21 cellular contexts compared by ENCODE assay signal in the genomic region with DNA sequence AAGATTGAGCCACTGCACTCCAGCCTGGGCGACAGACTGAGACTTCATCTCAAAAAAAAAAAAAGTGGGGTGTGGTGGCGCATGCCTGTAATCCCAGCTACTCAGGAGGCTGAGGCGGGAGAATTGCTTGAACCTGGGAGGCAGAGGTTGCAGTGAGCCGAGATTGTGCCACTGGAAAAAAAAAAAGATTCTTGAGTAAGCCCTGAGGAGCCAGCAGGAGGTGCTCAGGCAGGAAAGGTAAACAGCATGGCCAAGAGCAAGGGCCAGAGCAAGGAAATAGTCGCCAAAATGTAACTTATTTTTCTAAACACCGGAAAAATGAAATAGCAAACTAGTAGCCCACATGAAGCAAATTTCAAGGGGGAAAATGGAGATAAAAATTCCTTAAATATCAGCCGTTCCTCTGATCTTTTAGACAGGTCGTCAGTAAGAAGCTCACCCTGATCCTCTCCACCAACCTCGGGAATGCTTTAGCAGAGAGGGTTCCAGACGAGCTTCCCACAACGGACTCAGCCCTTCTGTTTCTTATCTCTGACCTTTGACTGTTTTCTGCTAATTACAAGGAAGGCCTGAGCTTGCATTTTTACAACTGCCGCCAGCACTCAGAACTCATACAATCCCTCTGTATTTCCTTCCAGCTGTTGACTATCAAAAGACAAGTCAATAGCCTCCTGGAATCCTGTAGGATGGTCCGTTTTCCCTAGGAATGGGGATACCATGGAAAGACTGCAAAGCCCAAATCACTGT. TPM values are rescaled to one million over a fixed set of nuclear protein-coding genes. Genes with fewer than 3 reads are reported as not detected.
DNase-seq lines count a peak whose midpoint lies in the region; ATAC-seq and TF ChIP-seq lines count a peak whose summit lies in the region.
"Had no signal": no experiment of that assay in that cellular context is flagged by ENCODE, and none has a peak within 500 bp of the region (broad histone marks: within the 10 kb centered on the region; RNA-seq: fewer than 3 reads in every experiment).

No MANE protein-coding gene starts in this region.

- CTCF ChIA-PET in HEK293T (lab: Yijun Ruan, JAX) (interaction anchor here (0.6 to 2.1 kb wide), 8 partner anchors 9 to 79 kb away, joined by 3 to 6 read pairs (median 3); no protein-coding TSS in a partner anchor), SK-N-SH (lab: Yijun Ruan, JAX) (interaction anchor here (0.7 kb wide), 1 partner anchor 39 kb away, joined by 3 read pairs; no protein-coding TSS in a partner anchor)

- H3K4me3 ChIP-seq in SK-N-SH (ENCODE audit: low read depth in 2 of 2, low read length in 1 of 2): no peak overlapping the region
- H3K4me3 ChIP-seq: GM23248, PC-9, thyroid gland had no signal

- H3K27me3 ChIP-seq in foreskin keratinocyte: no peaks in the 10 kb centered on the region
- no peaks in the 10 kb centered on the region for H3K27me3 ChIP-seq in SK-N-SH (ENCODE audit: insufficient read depth)
- H3K27me3 ChIP-seq: thyroid gland had no signal

- no peak for TF ChIP-seq RAD21 in SK-N-SH (IDR thresholded peaks at IDR 0.05; ENCODE audit: low read length)

- H3K27ac Mint-ChIP-seq in T-helper 17 cell (peak overlapping the region; percentile 21), progenitor cell of endocrine pancreas (peak overlapping the region; percentile 67), immature natural killer cell (no peak overlapping the region)
- H3K27ac Mint-ChIP-seq: activated CD4-positive, alpha-beta memory T cell treated with anti-CD3 and anti-CD28 coated beads for 36 hours; activated naive CD8-positive, alpha-beta T cell treated with anti-CD3 and anti-CD28 coated beads, Interleukin-2, amount 10 ng/mL, durations not matched to agents 7 days and 5 days; stimulated activated effector memory CD8-positive, alpha-beta T cell treated with anti-CD3 and anti-CD28 coated beads, Interleukin-12 subunit alpha, Interleukin-12 subunit beta, amount 100 ng/mL, for 72 hours had no signal

- TF ChIP-seq CTCF in foreskin keratinocyte (conservative IDR thresholded peaks at IDR 0.05) (peak; percentile 16), progenitor cell of endocrine pancreas (IDR thresholded peaks at IDR 0.05; ENCODE audit: unreplicated experiment) (peak; percentile 9), SK-N-SH (IDR thresholded peaks at IDR 0.05) (no peak)

- peaks cover 29% of the 10 kb centered on the region for H3K4me1 Mint-ChIP-seq in T-helper 17 cell
- H3K4me1 Mint-ChIP-seq in progenitor cell of endocrine pancreas (ENCODE audit: low read depth): peaks cover 20% of the 10 kb centered on the region
- H3K4me1 Mint-ChIP-seq in immature natural killer cell: peaks cover 14 to 15% of the 10 kb centered on the region in 2 donors

- 90% methylated on average over 13 of the region's 13 CpGs for WGBS in SK-N-SH (ENCODE audit: low lambda C conversion rate)

- H3F3A ChIP-seq in SK-N-SH (replicated peaks; ENCODE audit: insufficient read depth): peaks cover 8% of the 10 kb centered on the region

- no peak overlapping the region for H3K4me2 ChIP-seq in SK-N-SH
- H3K4me2 ChIP-seq: PC-9 had no signal

- no peak overlapping the region for H3K9ac ChIP-seq in SK-N-SH
- H3K9ac ChIP-seq: GM23248 had no signal

- ATAC-seq in T-helper 17 cell (no peak), foreskin keratinocyte (no peak)
- ATAC-seq: stimulated activated effector memory CD8-positive, alpha-beta T cell treated with anti-CD3 and anti-CD28 coated beads, Interleukin-12 subunit alpha, Interleukin-12 subunit beta, amount 100 ng/mL, for 72 hours had no signal

- H2AFZ ChIP-seq in SK-N-SH (ENCODE audit: low read depth): no peak overlapping the region
- H2AFZ ChIP-seq: GM23248, PC-9 had no signal

- H3K4me1 ChIP-seq in foreskin keratinocyte (peaks cover 14% of the 10 kb centered on the region), SK-N-SH (ENCODE audit: control insufficient read depth in 1 of 2, insufficient read depth in 2 of 2, low read depth in 1 of 2, low read length in 1 of 2) (peaks cover 12 to 13% of the 10 kb centered on the region in 2 experiments; a peak in 3 of 4 replicates)

- TF ChIP-seq EP300 in SK-N-SH (IDR thresholded peaks at IDR 0.05; ENCODE audit: borderline replicate concordance in 1 of 2, low read depth in 1 of 2, low read length in 1 of 2): no peak

- H4K20me1 ChIP-seq in SK-N-SH (ENCODE audit: insufficient read depth): no peaks in the 10 kb centered on the region

- H3K4me3 Mint-ChIP-seq in T-helper 17 cell (no peak overlapping the region), progenitor cell of endocrine pancreas (ENCODE audit: low read depth) (no peak overlapping the region), immature natural killer cell (no peak overlapping the region)
- H3K4me3 Mint-ChIP-seq: activated CD4-positive, alpha-beta memory T cell treated with anti-CD3 and anti-CD28 coated beads for 36 hours; activated naive CD8-positive, alpha-beta T cell treated with anti-CD3 and anti-CD28 coated beads, Interleukin-2, amount 10 ng/mL, durations not matched to agents 7 days and 5 days; naive B cell; stimulated activated effector memory CD8-positive, alpha-beta T cell treated with anti-CD3 and anti-CD28 coated beads, Interleukin-12 subunit alpha, Interleukin-12 subunit beta, amount 100 ng/mL, for 72 hours had no signal

- POLR2A ChIA-PET in HEK293T (lab: Yijun Ruan, JAX): interaction anchor here (0.8 kb wide), 1 partner anchor 14 kb away, joined by 3 read pairs; no protein-coding TSS in a partner anchor
- POLR2A ChIA-PET in SK-N-SH (lab: Yijun Ruan, JAX): no interaction called here

- H3K27me3 Mint-ChIP-seq in T-helper 17 cell (no peaks in the 10 kb centered on the region), progenitor cell of endocrine pancreas (peaks cover 17% of the 10 kb centered on the region), immature natural killer cell (ENCODE audit: low read depth in 3 of 3) (peaks cover under 1 to 4% (median 3%) of the 10 kb centered on the region in 3 donors)
- H3K27me3 Mint-ChIP-seq: activated CD4-positive, alpha-beta memory T cell treated with anti-CD3 and anti-CD28 coated beads for 36 hours; naive B cell had no signal

- H3K27ac ChIP-seq in foreskin keratinocyte (no peak overlapping the region), SK-N-SH (ENCODE audit: low read depth in 2 of 2, low read length in 1 of 2) (no peak overlapping the region)
- H3K27ac ChIP-seq: GM23248, HL-60, PC-9, thyroid gland had no signal

- no peaks in the 10 kb centered on the region for H3K9me3 ChIP-seq in T-helper 17 cell (ENCODE audit: control insufficient read depth, low read length, poor library complexity, severe bottlenecking)
- H3K9me3 ChIP-seq in SK-N-SH: no peaks in the 10 kb centered on the region
- H3K9me3 ChIP-seq: thyroid gland had no signal

- no peaks in the 10 kb centered on the region for H3K36me3 ChIP-seq in SK-N-SH (replicated peaks in 1 of 2; ENCODE audit: control insufficient read depth in 1 of 2, insufficient read depth in 2 of 2, low read length in 1 of 2)
- H3K36me3 ChIP-seq: thyroid gland had no signal

- H3K36me3 Mint-ChIP-seq in T-helper 17 cell (ENCODE audit: low read depth): peaks cover 3% of the 10 kb centered on the region
- H3K36me3 Mint-ChIP-seq in progenitor cell of endocrine pancreas (ENCODE audit: insufficient read depth): no peaks in the 10 kb centered on the region
- H3K36me3 Mint-ChIP-seq in immature natural killer cell: no peaks in the 10 kb centered on the region
- H3K36me3 Mint-ChIP-seq: activated naive CD8-positive, alpha-beta T cell treated with anti-CD3 and anti-CD28 coated beads, Interleukin-2, amount 10 ng/mL, durations not matched to agents 7 days and 5 days; naive B cell had no signal

- H3K9me2 ChIP-seq in SK-N-SH: no peaks in the 10 kb centered on the region

- H3K79me2 ChIP-seq in SK-N-SH (ENCODE audit: insufficient read depth): no peaks in the 10 kb centered on the region

- DNase-seq in HEK293T (ENCODE audit: extremely low spot score): no peak
- DNase-seq in T-helper 17 cell: no peak
- DNase-seq in foreskin keratinocyte: no peak
- DNase-seq in progenitor cell of endocrine pancreas (ENCODE audit: low spot score, unreplicated experiment): no peak
- no peak for DNase-seq in immature natural killer cell
- DNase-seq in cerebellar nuclear complex (lab: John Stamatoyannopoulos, UW): no peak
- no peak for DNase-seq in SK-N-SH
- DNase-seq: activated CD4-positive, alpha-beta memory T cell treated with anti-CD3 and anti-CD28 coated beads for 36 hours; activated naive CD8-positive, alpha-beta T cell treated with anti-CD3 and anti-CD28 coated beads, Interleukin-2, amount 10 ng/mL, durations not matched to agents 7 days and 5 days; activated T-cell treated with anti-CD3 and anti-CD28 coated beads, Interleukin-2, amount 50 U/mL, for 48 hours; effector CD4-positive, alpha-beta T cell; GM23248; Karpas-422; naive B cell; NCI-H1105 treated with DMSO at 0.1 percent for 48 hours; NCI-H748 treated with DMSO at 0.1 percent for 48 hours; PC-9; stimulated activated CD4-positive, alpha-beta T cell treated with anti-CD3 and anti-CD28 coated beads, Interleukin-12 subunit alpha, Interleukin-12 subunit beta, amount 100 ng/mL, for 4 hours; thyroid gland had no signal

- H3K9me3 Mint-ChIP-seq in progenitor cell of endocrine pancreas (ENCODE audit: low read depth) (no peaks in the 10 kb centered on the region), immature natural killer cell (no peaks in the 10 kb centered on the region)
- H3K9me3 Mint-ChIP-seq: naive B cell; stimulated activated effector memory CD8-positive, alpha-beta T cell treated with anti-CD3 and anti-CD28 coated beads, Interleukin-12 subunit alpha, Interleukin-12 subunit beta, amount 100 ng/mL, for 72 hours had no signal

TF ChIP-seq in HEK293T, 16 proteins besides CTCF, POLR2A, EP300 and RAD21:
- TF ChIP-seq FOXK2 (IDR thresholded peaks at IDR 0.05) (no peak), L3MBTL2 (conservative IDR thresholded peaks at IDR 0.05) (no peak), SP1 (IDR thresholded peaks at IDR 0.05) (no peak), ZNF384 (IDR thresholded peaks at IDR 0.05) (peak; percentile 62), CTBP1 (IDR thresholded peaks at IDR 0.05; ENCODE audit: borderline replicate concordance) (no peak), FOXA1 (IDR thresholded peaks at IDR 0.05) (no peak)

RNA-seq across cellular contexts. Expression of a gene that starts 45.0 kb away (rescaled TPM):
- total RNA-seq in T-helper 17 cell: 100 to 1,000 TPM; 426 to 437 TPM
- 29.7 and 31.9 TPM in 2 replicates for total RNA-seq in foreskin keratinocyte
- polyA plus RNA-seq in foreskin keratinocyte: 7.7 and 8.5 TPM in 2 replicates
- 114 and 119 TPM in 2 replicates for total RNA-seq in progenitor cell of endocrine pancreas
- 100 to 1,000 TPM; 104 to 327 (median 112) TPM for polyA plus RNA-seq in immature natural killer cell
- polyA plus RNA-seq in SK-N-SH (2012; rRNA removed): 6.7 and 8.4 TPM in 2 replicates
- polyA plus RNA-seq in SK-N-SH (2012; cell fraction: cytosol; rRNA removed): 4.2 and 4.7 TPM in 2 replicates
- 33.8 and 50.9 TPM in 2 replicates for polyA plus RNA-seq in SK-N-SH (2012; cell fraction: nucleus; rRNA removed)

Comparison
In these comparisons a context has a peak if more than half of its experiments do, and no peak if none do; other contexts are left out.
1. H3K27ac Mint-ChIP-seq: peak in T-helper 17 cell (single experiment) and progenitor cell of endocrine pancreas (single experiment); none in immature natural killer cell (0 of 6).